9 cellular contexts compared by ENCODE assay signal in genomic region chr6:125100018-125100652, GRCh38. TPM values are rescaled to one million over a fixed set of nuclear protein-coding genes. Genes with fewer than 3 reads are reported as not detected.
DNase-seq lines count a peak whose midpoint lies in the region; ATAC-seq and TF ChIP-seq lines count a peak whose summit lies in the region.
"Had no signal": no experiment of that assay in that cellular context is flagged by ENCODE, and none has a peak within 500 bp of the region (broad histone marks: within the 10 kb centered on the region; RNA-seq: fewer than 3 reads in every experiment).

No MANE protein-coding gene starts in this region.

- no peaks in the 10 kb centered on the region for H3K36me3 Mint-ChIP-seq in activated naive CD8-positive, alpha-beta T cell treated with anti-CD3 and anti-CD28 coated beads, Interleukin-2, amount 10 ng/mL, durations not matched to agents 7 days and 5 days

- peaks cover 18% of the 10 kb centered on the region; the same call in 1 of the 2 replicates for H3K27me3 ChIP-seq in iPS-20b (ENCODE audit: insufficient read depth, low read length)

- peak overlapping the region; percentile 68 for H3K4me3 Mint-ChIP-seq in activated naive CD8-positive, alpha-beta T cell treated with anti-CD3 and anti-CD28 coated beads, Interleukin-2, amount 10 ng/mL, durations not matched to agents 7 days and 5 days

- peak overlapping the region; percentile 30; the same call in 1 of the 2 replicates for H3K9ac ChIP-seq in iPS-20b (ENCODE audit: low read depth, low read length)

- no peaks in the 10 kb centered on the region for H3K36me3 ChIP-seq in iPS-20b (ENCODE audit: insufficient read depth, low read depth, low read length)

- peaks cover 16% of the 10 kb centered on the region; the same call in 1 of the 2 replicates for H3K4me1 ChIP-seq in iPS-20b (ENCODE audit: insufficient read depth, low read length)

- POLR2A ChIA-PET in HEK293T (lab: Yijun Ruan, JAX), result interaction anchor here (1.3 kb wide), 1 partner anchor 42 kb away, joined by 3 read pairs; no protein-coding TSS in a partner anchor
- POLR2A ChIA-PET in activated naive CD8-positive, alpha-beta T cell treated with anti-CD3 and anti-CD28 coated beads, Interleukin-2, amount 10 ng/mL, durations not matched to agents 7 days and 5 days (lab: Charles Lee), result no interaction called here

- CTCF ChIA-PET in HEK293T (lab: Yijun Ruan, JAX), result interaction anchor here (0.6 kb wide), 2 partner anchors 613 to 741 kb away, joined by 3 to 9 read pairs; no protein-coding TSS in a partner anchor

- peaks cover 2% of the 10 kb centered on the region for H3K4me1 Mint-ChIP-seq in activated naive CD8-positive, alpha-beta T cell treated with anti-CD3 and anti-CD28 coated beads, Interleukin-2, amount 10 ng/mL, durations not matched to agents 7 days and 5 days

- H3K4me3 ChIP-seq in iPS-20b (ENCODE audit: low read length), result peak overlapping the region; percentile 66; the same call in 1 of the 2 replicates
- H3K4me3 ChIP-seq in skin epidermis, result peak overlapping the region; percentile 24 to 50 (median 39)

- H3K27ac Mint-ChIP-seq in activated naive CD8-positive, alpha-beta T cell treated with anti-CD3 and anti-CD28 coated beads, Interleukin-2, amount 10 ng/mL, durations not matched to agents 7 days and 5 days, result no peak overlapping the region

- ATAC-seq in activated naive CD8-positive, alpha-beta T cell treated with anti-CD3 and anti-CD28 coated beads, Interleukin-2, amount 10 ng/mL, durations not matched to agents 7 days and 5 days (ENCODE audit: low read depth), result no peak
- ATAC-seq in HG03571 (IDR thresholded peaks at IDR 0.05; ENCODE audit: unreplicated experiment) (no peak), GM21390 (IDR thresholded peaks at IDR 0.05; ENCODE audit: unreplicated experiment) (no peak)

- H3K9me3 Mint-ChIP-seq in activated naive CD8-positive, alpha-beta T cell treated with anti-CD3 and anti-CD28 coated beads, Interleukin-2, amount 10 ng/mL, durations not matched to agents 7 days and 5 days, result no peaks in the 10 kb centered on the region

- H3K27me3 Mint-ChIP-seq in activated naive CD8-positive, alpha-beta T cell treated with anti-CD3 and anti-CD28 coated beads, Interleukin-2, amount 10 ng/mL, durations not matched to agents 7 days and 5 days, result peaks cover 24% of the 10 kb centered on the region

- no peaks in the 10 kb centered on the region for H3K9me3 ChIP-seq in iPS-20b (ENCODE audit: insufficient read depth, low read depth, low read length)

- DNase-seq in HEK293T (ENCODE audit: extremely low spot score) (no peak), inferior parietal cortex (ENCODE audit: extremely low spot score) (no peak)
- no peak for DNase-seq in activated naive CD8-positive, alpha-beta T cell treated with anti-CD3 and anti-CD28 coated beads, Interleukin-2, amount 10 ng/mL, durations not matched to agents 7 days and 5 days
- no peak for DNase-seq in stimulated activated CD4-positive, alpha-beta T cell treated with anti-CD3 and anti-CD28 coated beads, Interleukin-15, amount 100 ng/mL, for 24 hours

- no peak overlapping the region for H3K27ac ChIP-seq in iPS-20b (ENCODE audit: low read length)
- H3K27ac ChIP-seq in skin epidermis, result peak overlapping the region in 6 of 21 experiments; percentile 26 to 48 (median 38)

TF ChIP-seq in HEK293T, 16 proteins besides CTCF, POLR2A, EP300 and RAD21:
- 0 out of 2 replicates have a peak, but pooled peaks have one; percentile 4 for TF ChIP-seq L3MBTL2 (conservative IDR thresholded peaks at IDR 0.05)
- no peak for TF ChIP-seq NFRKB (IDR thresholded peaks at IDR 0.05)
TF ChIP-seq in HEK293T: peak in this region for 1.

RNA-seq across cellular contexts. Expression of gene TPD52L1, which starts 53.4 kb away (rescaled TPM):
- total RNA-seq in activated naive CD8-positive, alpha-beta T cell treated with anti-CD3 and anti-CD28 coated beads, Interleukin-2, amount 10 ng/mL, durations not matched to agents 7 days and 5 days, result not detected
- total RNA-seq: T-helper 1 cell treated with Interleukin-12 subunit alpha and Interleukin-12 subunit beta and Interleukin-4 antibody, amounts not matched to agents 30 ng/mL and 1 ng/mL, for 36 hours had no signal
